17 cellular contexts compared by ENCODE assay signal in the genomic region with DNA sequence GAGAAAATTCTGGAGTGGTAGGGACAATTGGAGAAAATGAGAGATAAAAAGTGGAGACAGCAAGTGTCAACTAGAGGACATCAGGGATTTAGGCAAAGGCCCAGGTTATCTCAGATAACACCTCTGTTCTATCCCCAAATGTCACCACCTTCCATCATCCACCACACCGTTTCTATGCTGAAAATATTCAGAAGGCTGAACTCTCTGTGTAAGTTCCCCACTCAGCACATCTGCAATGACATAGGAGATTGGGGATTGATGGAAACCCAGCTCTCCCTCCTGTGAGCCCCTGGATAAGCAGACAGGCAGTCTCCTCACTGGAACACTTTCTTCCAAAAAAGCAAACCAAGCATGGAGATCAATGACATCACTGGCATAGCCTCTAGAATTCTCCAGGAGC. TPM values are rescaled to one million over a fixed set of nuclear protein-coding genes. Genes with fewer than 3 reads are reported as not detected.
DNase-seq lines count a peak whose midpoint lies in the region; ATAC-seq and TF ChIP-seq lines count a peak whose summit lies in the region.
"Had no signal": no experiment of that assay in that cellular context is flagged by ENCODE, and none has a peak within 500 bp of the region (broad histone marks: within the 10 kb centered on the region; RNA-seq: fewer than 3 reads in every experiment).

No MANE protein-coding gene starts in this region.

- H3K4me3 ChIP-seq in right atrium auricular region: no peak overlapping the region
- H3K4me3 ChIP-seq: HAP-1 had no signal

- H3K27me3 ChIP-seq in right atrium auricular region: no peaks in the 10 kb centered on the region

- ATAC-seq in Right ventricle myocardium superior (ENCODE audit: poor library complexity): peak; percentile 41
- ATAC-seq in left cardiac atrium: peak; percentile 60 to 65
- ATAC-seq in GM19455 (IDR thresholded peaks at IDR 0.05; ENCODE audit: unreplicated experiment): no peak
- no peak for ATAC-seq in HG03571 (IDR thresholded peaks at IDR 0.05; ENCODE audit: unreplicated experiment)

- H3K36me3 ChIP-seq in right atrium auricular region: no peaks in the 10 kb centered on the region
- H3K36me3 ChIP-seq: HAP-1 had no signal

- no peak for TF ChIP-seq CTCF in right atrium auricular region (IDR thresholded peaks at IDR 0.05)

- peak overlapping the region; percentile 82 to 92 for H3K27ac ChIP-seq in right atrium auricular region

- DNase-seq in Right ventricle myocardium superior (no peak), cardiac septum (ENCODE audit: low spot score) (no peak), left cardiac atrium (no peak), right atrium auricular region (ENCODE audit: low spot score) (no peak)
- DNase-seq: C1 segment of cervical spinal cord; Calu3; CD4-positive, alpha-beta memory T cell; COR-L47; DMS153; DND-41; GOT3; HFFc6 had no signal

- H3K9me3 ChIP-seq in right atrium auricular region: no peaks in the 10 kb centered on the region
- H3K9me3 ChIP-seq: HAP-1 had no signal

- H3K4me1 ChIP-seq in right atrium auricular region: peaks cover 0 to 17% of the 10 kb centered on the region in 2 donors
- H3K4me1 ChIP-seq: HAP-1 had no signal

- intact Hi-C loops in Right ventricle myocardium superior (cut with DNase I): no loop called here
- intact Hi-C loops in cardiac septum (cut with DNase I): no loop called here
- intact Hi-C loops in left cardiac atrium (cut with DNase I): no loop called here

RNA-seq across cellular contexts. Expression of gene OR10P1, which starts 5.6 kb away (rescaled TPM):
- not detected for total RNA-seq in Right ventricle myocardium superior
- not detected for total RNA-seq in cardiac septum
- under 1 TPM; 0.68 TPM for total RNA-seq in left cardiac atrium
- total RNA-seq in right atrium auricular region: not detected
- total RNA-seq: A172; A673; Calu3; CD4-positive, alpha-beta memory T cell; HFFc6 had no signal

RNA-seq across cellular contexts. Expression of gene OR2AP1, which starts 58.8 kb away (rescaled TPM):
- not detected for total RNA-seq in Right ventricle myocardium superior
- total RNA-seq in cardiac septum: not detected
- not detected for total RNA-seq in left cardiac atrium
- total RNA-seq in right atrium auricular region: not detected
- total RNA-seq: A172; A673; Calu3; CD4-positive, alpha-beta memory T cell; HFFc6 had no signal

Comparison
In these comparisons a context has a peak if more than half of its experiments do, and no peak if none do; other contexts are left out.
1. ATAC-seq: peak in Right ventricle myocardium superior (single experiment) and left cardiac atrium (2 of 2); none in GM19455 (single experiment) and HG03571 (single experiment).